Comparison of ENCODE assay signal across 32 cellular contexts in genomic region chr4:113801882-113802281, GRCh38.
"Had no signal": no experiment of that assay in that cellular context is flagged by ENCODE, and none has a peak within 500 bp of the region (broad histone marks: within the 10 kb centered on the region; RNA-seq: fewer than 3 reads in every experiment).

No MANE protein-coding gene starts in this region.

- H3K27me3 ChIP-seq: adrenal gland, ascending aorta, body of pancreas, brain microvascular endothelial cell, breast epithelium, cardiac muscle cell had no signal

- H3K4me3 ChIP-seq: adrenal gland, ascending aorta, body of pancreas, breast epithelium, cardiac muscle cell had no signal

- H3K27ac ChIP-seq: adrenal gland, ascending aorta, body of pancreas, brain microvascular endothelial cell, breast epithelium, cardiac muscle cell had no signal

- H3K9me3 ChIP-seq: adrenal gland, ascending aorta, body of pancreas had no signal

- H3K36me3 ChIP-seq: adrenal gland, ascending aorta, brain microvascular endothelial cell, breast epithelium, cardiac muscle cell had no signal

- FAIRE-seq: astrocyte, bronchial epithelial cell had no signal

- DNase-seq: activated effector memory CD4-positive, alpha-beta T cell treated with anti-CD3 and anti-CD28 coated beads, Interleukin-2, amount 50 U/mL, for 16 hours; activated effector memory CD4-positive, alpha-beta T cell treated with Interleukin-2 at 50 U/mL for 16 hours; activated gamma-delta T cell; activated gamma-delta T cell treated with Interleukin-2 at 50 U/mL for 16 hours; activated naive CD4-positive, alpha-beta T cell; activated naive CD4-positive, alpha-beta T cell treated with anti-CD3 and anti-CD28 coated beads for 36 hours; activated naive CD4-positive, alpha-beta T cell treated with anti-CD3 and anti-CD28 coated beads, Interleukin-2, amount 10 ng/mL, durations not matched to agents 7 days and 5 days; activated naive CD4-positive, alpha-beta T cell treated with anti-CD3 and anti-CD28 coated beads, Interleukin-2, amount 50 U/mL, for 16 hours; activated naive CD4-positive, alpha-beta T cell treated with Interleukin-2 at 50 U/mL for 16 hours; activated naive CD8-positive, alpha-beta T cell treated with anti-CD3 and anti-CD28 coated beads for 36 hours; activated naive CD8-positive, alpha-beta T cell treated with anti-CD3 and anti-CD28 coated beads, Interleukin-2, amount 10 ng/mL, durations not matched to agents 7 days and 5 days; activated naive CD8-positive, alpha-beta T cell treated with anti-CD3 and anti-CD28 coated beads, Interleukin-2, amount 50 U/mL, for 24 hours; activated T-cell treated with anti-CD3 and anti-CD28 coated beads, Interleukin-2, amount 50 U/mL, for 1 hour; activated T-cell treated with anti-CD3 and anti-CD28 coated beads, Interleukin-2, amount 50 U/mL, for 24 hours; activated T-cell treated with anti-CD3 and anti-CD28 coated beads, Interleukin-2, amount 50 U/mL, for 4 hours; activated T-cell treated with anti-CD3 and anti-CD28 coated beads, Interleukin-2, amount 50 U/mL, for 48 hours; activated T-cell treated with anti-CD3 and anti-CD28 coated beads, Interleukin-2, amount 50 U/mL, for 72 hours; adrenal gland; amniotic stem cell; amygdala; anterior cingulate cortex; aorta; body of pancreas; brain microvascular endothelial cell; caudate nucleus; central memory CD4-positive, alpha-beta T cell; cerebellar nuclear complex had no signal
